ENCODE assay signal across 19 cellular contexts in genomic region chr3:197219627-197220026, GRCh38.
"Had no signal": no experiment of that assay in that cellular context is flagged by ENCODE, and none has a peak within 500 bp of the region (broad histone marks: within the 10 kb centered on the region; RNA-seq: fewer than 3 reads in every experiment).

No MANE protein-coding gene starts in this region.

- H3K27ac Mint-ChIP-seq: activated B cell treated with CpG ODN at 0.5 μM for 24 hours; activated naive CD8-positive, alpha-beta T cell; brain; mesothelial cell of epicardium; stimulated activated effector memory CD8-positive, alpha-beta T cell treated with anti-CD3 and anti-CD28 coated beads, Interleukin-12 subunit alpha, Interleukin-12 subunit beta, amount 100 ng/mL, for 72 hours had no signal

- H3K27ac ChIP-seq: lower lobe of right lung, pancreas, thoracic aorta had no signal

- ATAC-seq: lower lobe of right lung; pancreas; stimulated activated effector memory CD8-positive, alpha-beta T cell treated with anti-CD3 and anti-CD28 coated beads, Interleukin-12 subunit alpha, Interleukin-12 subunit beta, amount 100 ng/mL, for 72 hours had no signal

- H3K36me3 ChIP-seq: esophagus squamous epithelium, lower lobe of right lung, pancreas, thoracic aorta had no signal

- H3K36me3 Mint-ChIP-seq: activated naive CD8-positive, alpha-beta T cell; brain; mesothelial cell of epicardium; stimulated activated effector memory CD8-positive, alpha-beta T cell treated with anti-CD3 and anti-CD28 coated beads, Interleukin-12 subunit alpha, Interleukin-12 subunit beta, amount 100 ng/mL, for 72 hours had no signal

- H3K9me3 Mint-ChIP-seq: activated B cell treated with CpG ODN at 0.5 μM for 24 hours; brain; central memory CD8-positive, alpha-beta T cell; mesothelial cell of epicardium; stimulated activated effector memory CD8-positive, alpha-beta T cell treated with anti-CD3 and anti-CD28 coated beads, Interleukin-12 subunit alpha, Interleukin-12 subunit beta, amount 100 ng/mL, for 72 hours had no signal

- H3K4me3 ChIP-seq: esophagus squamous epithelium, lower lobe of right lung, pancreas, thoracic aorta had no signal

- H3K4me3 Mint-ChIP-seq: activated B cell treated with CpG ODN at 0.5 μM for 24 hours; activated naive CD8-positive, alpha-beta T cell; brain; central memory CD8-positive, alpha-beta T cell; mesothelial cell of epicardium; stimulated activated effector memory CD8-positive, alpha-beta T cell treated with anti-CD3 and anti-CD28 coated beads, Interleukin-12 subunit alpha, Interleukin-12 subunit beta, amount 100 ng/mL, for 72 hours had no signal

- H3K27me3 ChIP-seq: esophagus squamous epithelium, pancreas had no signal

- DNase-seq: activated B cell treated with CpG ODN at 0.5 μM for 24 hours; activated CD4-positive, alpha-beta T cell treated with anti-CD3 and anti-CD28 coated beads for 48 hours; activated CD8-positive, alpha-beta memory T cell treated with anti-CD3 and anti-CD28 coated beads, Interleukin-2, amount 50 U/mL, for 48 hours; activated gamma-delta T cell treated with Interleukin-2 at 50 U/mL for 16 hours; amygdala; cortex of kidney; effector CD4-positive, alpha-beta T cell; esophagus squamous epithelium; kidney glomerular epithelial cell; lower lobe of right lung; pancreas; stimulated activated CD4-positive, alpha-beta T cell treated with anti-CD3 and anti-CD28 coated beads, Interleukin-1b, Interleukin-23, amount 100 ng/mL, for 48 hours; T-helper 2 cell had no signal

- H3K27me3 Mint-ChIP-seq: activated B cell treated with CpG ODN at 0.5 μM for 24 hours; activated naive CD8-positive, alpha-beta T cell; brain; central memory CD8-positive, alpha-beta T cell had no signal
